26 cellular contexts compared by ENCODE assay signal in genomic region chr20:44768256-44768655, GRCh38. TPM values are rescaled to one million over a fixed set of nuclear protein-coding genes. Genes with fewer than 3 reads are reported as not detected.
"Had no signal": no experiment of that assay in that cellular context is flagged by ENCODE, and none has a peak within 500 bp of the region (broad histone marks: within the 10 kb centered on the region; RNA-seq: fewer than 3 reads in every experiment).

No MANE protein-coding gene starts in this region.

- H3K27ac ChIP-seq: parathyroid adenoma, right lobe of liver, stomach, thyroid gland, vagina had no signal

- H3K4me1 ChIP-seq: parathyroid adenoma, right lobe of liver, stomach, thyroid gland, vagina had no signal

- H3K36me3 Mint-ChIP-seq: memory B cell; naive B cell; natural killer cell treated with Interleukin-12 subunit alpha and Interleukin-12 subunit beta and Interleukin-15 and Interleukin-18, amount 100 ng/mL, for 72 hours had no signal

- H3K9me3 Mint-ChIP-seq: memory B cell; natural killer cell treated with Interleukin-12 subunit alpha and Interleukin-12 subunit beta and Interleukin-15 and Interleukin-18, amount 100 ng/mL, for 72 hours; neural crest cell had no signal

- DNase-seq: cortex of kidney; left ventricle myocardium superior; mucosa of descending colon; naive B cell; right lobe of liver; small intestine; stimulated activated CD4-positive, alpha-beta T cell treated with anti-CD3 and anti-CD28 coated beads, Interleukin-12 subunit alpha, Interleukin-12 subunit beta, amount 100 ng/mL, for 4 hours; stimulated activated CD4-positive, alpha-beta T cell treated with anti-CD3 and anti-CD28 coated beads, Interleukin-1b, Interleukin-23, amount 100 ng/mL, for 48 hours; stimulated activated CD4-positive, alpha-beta T cell treated with anti-CD3 and anti-CD28 coated beads, Interleukin-4, amount 100 ng/mL, for 1 hour; stimulated activated CD8-positive, alpha-beta memory T cell treated with anti-CD3 and anti-CD28 coated beads, Interleukin-4, amount 100 ng/mL, for 48 hours; stimulated activated naive CD4-positive, alpha-beta T cell; stomach; thyroid gland; trophoblast cell had no signal

- H3K9me3 ChIP-seq: mucosa of descending colon, right lobe of liver, stomach, thyroid gland, vagina had no signal

- H3K27ac Mint-ChIP-seq: memory B cell; naive B cell; natural killer cell treated with Interleukin-12 subunit alpha and Interleukin-12 subunit beta and Interleukin-15 and Interleukin-18, amount 100 ng/mL, for 72 hours; progenitor cell of endocrine pancreas had no signal

- H3K79me2 ChIP-seq: parathyroid adenoma had no signal

- H3K4me3 ChIP-seq: lung, mucosa of descending colon, right lobe of liver, stomach, thyroid gland, vagina had no signal

- H3K9ac ChIP-seq: parathyroid adenoma had no signal

- H3K4me3 Mint-ChIP-seq: memory B cell; naive B cell; natural killer cell treated with Interleukin-12 subunit alpha and Interleukin-12 subunit beta and Interleukin-15 and Interleukin-18, amount 100 ng/mL, for 72 hours; neural crest cell had no signal

- H3K27me3 ChIP-seq: right lobe of liver, thyroid gland, vagina had no signal

- H2AFZ ChIP-seq: parathyroid adenoma had no signal

- ATAC-seq: left ventricle myocardium superior; mucosa of descending colon; natural killer cell treated with Interleukin-12 subunit alpha and Interleukin-12 subunit beta and Interleukin-15 and Interleukin-18, amount 100 ng/mL, for 72 hours; right lobe of liver had no signal

- H3K36me3 ChIP-seq: right lobe of liver, stomach, thyroid gland, vagina had no signal

RNA-seq across cellular contexts. Expression of gene KCNK15, which starts 22.6 kb away (rescaled TPM):
- total RNA-seq: dermis microvascular lymphatic vessel endothelial cell, frontal cortex, neural crest cell, temporal lobe had no signal

RNA-seq across cellular contexts. Expression of gene RIMS4, which starts 42.1 kb away (rescaled TPM):
- total RNA-seq: dermis microvascular lymphatic vessel endothelial cell; fibroblast of villous mesenchyme; glomerular endothelial cell; natural killer cell treated with Interleukin-12 subunit alpha and Interleukin-12 subunit beta and Interleukin-15 and Interleukin-18, amount 100 ng/mL, for 72 hours; right lobe of liver had no signal

RNA-seq across cellular contexts. Expression of gene CCN5, which starts 53.1 kb away (rescaled TPM):
- total RNA-seq: dermis microvascular lymphatic vessel endothelial cell; frontal cortex; glomerular endothelial cell; natural killer cell treated with Interleukin-12 subunit alpha and Interleukin-12 subunit beta and Interleukin-15 and Interleukin-18, amount 100 ng/mL, for 72 hours; neural crest cell; progenitor cell of endocrine pancreas; temporal lobe had no signal
